In genomic region chr1:145893306-145894055, GRCh38 we compare ENCODE assay signal across 10 cellular contexts. TPM values are rescaled to one million over a fixed set of nuclear protein-coding genes. Genes with fewer than 3 reads are reported as not detected.
A peak's percentile ranks its signal among the peaks of the same experiment; 100 is the strongest.
DNase-seq lines count a peak whose midpoint lies in the region; ATAC-seq and TF ChIP-seq lines count a peak whose summit lies in the region.
"Had no signal": no experiment of that assay in that cellular context is flagged by ENCODE, and none has a peak within 500 bp of the region (broad histone marks: within the 10 kb centered on the region; RNA-seq: fewer than 3 reads in every experiment).

No MANE protein-coding gene starts in this region.

- H3K36me3 ChIP-seq in IMR-90 (ENCODE audit: control insufficient read depth, insufficient read depth, low read length) (no peaks in the 10 kb centered on the region), skeletal muscle satellite cell (ENCODE audit: insufficient read depth, low read length) (peaks cover 46% of the 10 kb centered on the region)

- H3K4me3 ChIP-seq in IMR-90 (ENCODE audit: insufficient read depth, low read depth, low read length) (no peak overlapping the region), coronary artery (no peak overlapping the region), skeletal muscle satellite cell (ENCODE audit: low read length) (no peak overlapping the region)

- peak overlapping the region; percentile 76; the same call in 1 of the 3 replicates for H2BK15ac ChIP-seq in IMR-90 (ENCODE audit: low read depth, low read length)

- peak overlapping the region; percentile 85 to 92; a peak in 2 of 4 replicates for H4K8ac ChIP-seq in IMR-90 (ENCODE audit: low read depth in 2 of 2, low read length in 2 of 2)

- CTCF ChIA-PET in IMR-90 (lab: Yijun Ruan, JAX) = interaction anchor here (1.2 to 2.5 kb wide), 6 partner anchors 15 to 124 kb away, joined by 3 to 24 read pairs (median 8); partner anchors contain the start of genes ITGA10 and NUDT17

- H4K91ac ChIP-seq in IMR-90 (ENCODE audit: insufficient read depth, low read depth, low read length) = peak overlapping the region; percentile 92

- no peak for TF ChIP-seq POLR2A in IMR-90 (IDR thresholded peaks at IDR 0.05; ENCODE audit: low read depth, low read length)

- no peaks in the 10 kb centered on the region for H3K27me3 ChIP-seq in IMR-90 (ENCODE audit: control insufficient read depth, insufficient read depth, low read length)
- H3K27me3 ChIP-seq in skeletal muscle satellite cell (ENCODE audit: control insufficient read depth, insufficient read depth, low read length) = no peaks in the 10 kb centered on the region

- no peak for TF ChIP-seq CTCF in IMR-90 (conservative IDR thresholded peaks at IDR 0.05; ENCODE audit: low read depth, low read length)
- no peak for TF ChIP-seq CTCF in coronary artery (IDR thresholded peaks at IDR 0.05)

- no TSS peak for BruUV-seq in IMR-90 (replicated peaks; lab: Mats Ljungman, UMichigan)

- no peak overlapping the region for H3K18ac ChIP-seq in IMR-90 (ENCODE audit: low read depth, low read length)

- H2BK5ac ChIP-seq in IMR-90 (ENCODE audit: low read depth, low read length, poor library complexity, severe bottlenecking) = peak overlapping the region; percentile 88

- intact Hi-C loops in IMR-90 (cut with micrococcal nuclease) = loop anchor here (2.0 to 10.0 kb wide), 2 partner anchors 25 to 61 kb away; partner anchors contain the start of genes LIX1L and PEX11B

- peak overlapping the region; percentile 19 for H2AFZ ChIP-seq in IMR-90 (replicated peaks; ENCODE audit: low read length, poor library complexity)

- H2BK120ac ChIP-seq in IMR-90 (ENCODE audit: low read depth, low read length) = peak overlapping the region; percentile 95

- H3K9me3 ChIP-seq in IMR-90 (ENCODE audit: control insufficient read depth, insufficient read depth, low read length) (no peaks in the 10 kb centered on the region), skeletal muscle satellite cell (replicated peaks; ENCODE audit: low read length) (no peaks in the 10 kb centered on the region)

- H3K4ac ChIP-seq in IMR-90 (ENCODE audit: low read depth, low read length) = peak overlapping the region; percentile 96

- H3K9ac ChIP-seq in IMR-90 (ENCODE audit: low read depth, low read length) (no peak overlapping the region), skeletal muscle satellite cell (ENCODE audit: low read depth, low read length) (peak overlapping the region; percentile 77)

- ATAC-seq in IMR-90 (ENCODE audit: low read depth) = no peak
- no peak for ATAC-seq in stimulated activated effector memory CD8-positive, alpha-beta T cell treated with anti-CD3 and anti-CD28 coated beads, Interleukin-12 subunit alpha, Interleukin-12 subunit beta, amount 100 ng/mL, for 72 hours

- no peak for DNase-seq in IMR-90
- no peak for DNase-seq in coronary artery (ENCODE audit: low spot score)
- DNase-seq in RKO (ENCODE audit: low spot score) = no peak
- no peak for DNase-seq in stimulated activated effector memory CD8-positive, alpha-beta T cell treated with anti-CD3 and anti-CD28 coated beads, Interleukin-12 subunit alpha, Interleukin-12 subunit beta, amount 100 ng/mL, for 72 hours (ENCODE audit: low spot score in 2 of 2)
- no peak for DNase-seq in NOMO-1 (lab: John Stamatoyannopoulos, UW; ENCODE audit: unreplicated experiment in 2 of 2)
- DNase-seq: cortex of kidney, NCI-H2171 treated with DMSO at 0.1 percent for 48 hours had no signal

- POLR2A ChIA-PET in IMR-90 (lab: Charles Lee; ENCODE audit: unreplicated experiment) = interaction anchor here (0.5 kb wide), 1 partner anchor 88 kb away, joined by 3 read pairs; no protein-coding TSS in a partner anchor

- dilution Hi-C loops in IMR-90 (cut with HindIII; ENCODE audit: low sequenced_read_pairs, unreplicated experiment) = no loop called here

- 92% methylated on average over 5 of the region's 7 CpGs; no CpG with 5 or more reads in 1 of the 2 experiments for WGBS in IMR-90 (ENCODE audit: extremely low coverage in 2 of 2, insufficient read length in 1 of 2), 2 experiments

- H3K27ac Mint-ChIP-seq in stimulated activated effector memory CD8-positive, alpha-beta T cell treated with anti-CD3 and anti-CD28 coated beads, Interleukin-12 subunit alpha, Interleukin-12 subunit beta, amount 100 ng/mL, for 72 hours = no peak overlapping the region
- H3K27ac Mint-ChIP-seq: activated naive CD4-positive, alpha-beta T cell treated with anti-CD3 and anti-CD28 coated beads, Interleukin-2, amount 50 U/mL, for 24 hours; B cell had no signal

- no peak overlapping the region for H3K23ac ChIP-seq in IMR-90 (ENCODE audit: low read depth, low read length)

- no peaks in the 10 kb centered on the region for H3K36me3 Mint-ChIP-seq in stimulated activated effector memory CD8-positive, alpha-beta T cell treated with anti-CD3 and anti-CD28 coated beads, Interleukin-12 subunit alpha, Interleukin-12 subunit beta, amount 100 ng/mL, for 72 hours

- in situ Hi-C loops in IMR-90 (cut with MboI; ENCODE audit: low sequenced_read_pairs) = no loop called here

- H2AK5ac ChIP-seq in IMR-90 (ENCODE audit: low read depth, low read length) = peak overlapping the region; percentile 71

- H2AK9ac ChIP-seq in IMR-90 (replicated peaks; ENCODE audit: low read depth, low read length, poor library complexity) = peak overlapping the region; percentile 90

- H3K4me1 ChIP-seq in IMR-90 (ENCODE audit: control insufficient read depth, insufficient read depth, low read length) (peaks cover 12% of the 10 kb centered on the region), skeletal muscle satellite cell (ENCODE audit: control insufficient read depth, insufficient read depth, low read length) (peaks cover 33% of the 10 kb centered on the region)

- TF ChIP-seq RAD21 in IMR-90 (IDR thresholded peaks at IDR 0.05; ENCODE audit: low read length) = no peak

- H3K79me1 ChIP-seq in IMR-90 (ENCODE audit: low read depth in 1 of 2, low read length in 2 of 2) = peaks cover 0 to 4% of the 10 kb centered on the region in 2 experiments; a peak in 1 of 4 replicates

- peak overlapping the region; percentile 93 for H3K14ac ChIP-seq in IMR-90 (replicated peaks; ENCODE audit: low read depth, low read length)

- H3K4me2 ChIP-seq in IMR-90 (ENCODE audit: low read depth, low read length) (no peak overlapping the region), skeletal muscle satellite cell (ENCODE audit: low read length) (no peak overlapping the region)

- no peak overlapping the region for H3K4me3 Mint-ChIP-seq in stimulated activated effector memory CD8-positive, alpha-beta T cell treated with anti-CD3 and anti-CD28 coated beads, Interleukin-12 subunit alpha, Interleukin-12 subunit beta, amount 100 ng/mL, for 72 hours
- H3K4me3 Mint-ChIP-seq: activated naive CD4-positive, alpha-beta T cell treated with anti-CD3 and anti-CD28 coated beads, Interleukin-2, amount 50 U/mL, for 24 hours; B cell had no signal

- H2BK20ac ChIP-seq in IMR-90 (ENCODE audit: low read depth, low read length) = peak overlapping the region; percentile 89

- H3K9me3 Mint-ChIP-seq in stimulated activated effector memory CD8-positive, alpha-beta T cell treated with anti-CD3 and anti-CD28 coated beads, Interleukin-12 subunit alpha, Interleukin-12 subunit beta, amount 100 ng/mL, for 72 hours = no peaks in the 10 kb centered on the region
- H3K9me3 Mint-ChIP-seq: activated naive CD4-positive, alpha-beta T cell treated with anti-CD3 and anti-CD28 coated beads, Interleukin-2, amount 50 U/mL, for 24 hours had no signal

- no peak overlapping the region; the same call in 1 of the 2 replicates for H3K56ac ChIP-seq in IMR-90 (ENCODE audit: extremely low read depth, insufficient read depth, low read length)

- peaks cover 15% of the 10 kb centered on the region for H3K9me1 ChIP-seq in IMR-90 (ENCODE audit: insufficient read depth, low read length)

- no peaks in the 10 kb centered on the region for H4K20me1 ChIP-seq in IMR-90 (ENCODE audit: insufficient read depth, low read length)

- H3K27ac ChIP-seq in IMR-90 (ENCODE audit: insufficient read depth, low read length) (no peak overlapping the region), coronary artery (peak overlapping the region; percentile 91 to 95)

- peak overlapping the region; percentile 31; the same call in 1 of the 2 replicates for H4K5ac ChIP-seq in IMR-90 (ENCODE audit: low read depth, low read length)

- no peaks in the 10 kb centered on the region for H3K4me1 Mint-ChIP-seq in stimulated activated effector memory CD8-positive, alpha-beta T cell treated with anti-CD3 and anti-CD28 coated beads, Interleukin-12 subunit alpha, Interleukin-12 subunit beta, amount 100 ng/mL, for 72 hours
- H3K4me1 Mint-ChIP-seq: activated naive CD4-positive, alpha-beta T cell treated with anti-CD3 and anti-CD28 coated beads, Interleukin-2, amount 50 U/mL, for 24 hours; B cell had no signal

TF ChIP-seq in IMR-90, 13 proteins besides CTCF, POLR2A, EP300 and RAD21 (continues in another document):
- no peak for TF ChIP-seq MAFK (IDR thresholded peaks at IDR 0.05; ENCODE audit: low read depth, low read length)
- TF ChIP-seq FOS (IDR thresholded peaks at IDR 0.05; ENCODE audit: low read depth, low read length) = no peak
- TF ChIP-seq NFE2L2 (IDR thresholded peaks at IDR 0.05; ENCODE audit: low read depth, low read length) = no peak

RNA-seq across cellular contexts. Expression of gene ANKRD35, which starts 7.8 kb away (rescaled TPM):
- total RNA-seq in IMR-90 (2012; rRNA removed) = 0.90 and 1.1 TPM in 2 replicates
- 2.4 TPM in 2 replicates for polyA plus RNA-seq in IMR-90 (2012; rRNA removed)
- polyA plus RNA-seq in IMR-90 (2012; cell fraction: cytosol; rRNA removed) = 2.4 and 2.5 TPM in 2 replicates
- polyA plus RNA-seq in IMR-90 (2012; cell fraction: nucleus; rRNA removed; ENCODE audit: low replicate concordance) = 0.97 and 1.2 TPM in 2 replicates
- 3.0 and 3.1 TPM in 2 replicates for total RNA-seq in skeletal muscle satellite cell (2012; rRNA removed)
- total RNA-seq: B cell had no signal

RNA-seq across cellular contexts. Expression of gene ITGA10, which starts 16.4 kb away (rescaled TPM):
- 0.83 and 0.90 TPM in 2 replicates for total RNA-seq in IMR-90 (2012; rRNA removed)
- polyA plus RNA-seq in IMR-90 (2012; rRNA removed) = 1.3 TPM in 2 replicates
- 0.40 and 0.43 TPM in 2 replicates for polyA plus RNA-seq in IMR-90 (2012; cell fraction: cytosol; rRNA removed)
- 5.5 and 8.1 TPM in 2 replicates for polyA plus RNA-seq in IMR-90 (2012; cell fraction: nucleus; rRNA removed; ENCODE audit: low replicate concordance)
- total RNA-seq in skeletal muscle satellite cell (2012; rRNA removed) = 35.2 and 40.8 TPM in 2 replicates

RNA-seq across cellular contexts. Expression of gene PEX11B, which starts 25.0 kb away (rescaled TPM):
- total RNA-seq in IMR-90 (2012; rRNA removed) = 15.4 and 19.7 TPM in 2 replicates
- 22.5 and 24.3 TPM in 2 replicates for polyA plus RNA-seq in IMR-90 (2012; rRNA removed)
- 16.2 and 17.8 TPM in 2 replicates for polyA plus RNA-seq in IMR-90 (2012; cell fraction: cytosol; rRNA removed)
- 11.0 and 16.5 TPM in 2 replicates for polyA plus RNA-seq in IMR-90 (2012; cell fraction: nucleus; rRNA removed; ENCODE audit: low replicate concordance)
- 18.8 and 24.0 TPM in 2 replicates for total RNA-seq in skeletal muscle satellite cell (2012; rRNA removed)

RNA-seq across cellular contexts. Expression of gene RBM8A, which starts 33.8 kb away (rescaled TPM):
- 94.1 and 228 TPM in 2 replicates for total RNA-seq in IMR-90 (2012; rRNA removed)
- 203 and 251 TPM in 2 replicates for polyA plus RNA-seq in IMR-90 (2012; rRNA removed)
- 38.0 and 140 TPM in 2 replicates for polyA plus RNA-seq in IMR-90 (2012; cell fraction: cytosol; rRNA removed)
- 17.4 and 98.8 TPM in 2 replicates for polyA plus RNA-seq in IMR-90 (2012; cell fraction: nucleus; rRNA removed; ENCODE audit: low replicate concordance)
- total RNA-seq in skeletal muscle satellite cell (2012; rRNA removed) = 125 and 170 TPM in 2 replicates

RNA-seq across cellular contexts. Expression of gene PIAS3, which starts 34.6 kb away (rescaled TPM):
- 10.8 and 11.1 TPM in 2 replicates for total RNA-seq in IMR-90 (2012; rRNA removed)
- 52.9 and 53.7 TPM in 2 replicates for polyA plus RNA-seq in IMR-90 (2012; rRNA removed)
- 29.7 and 45.1 TPM in 2 replicates for polyA plus RNA-seq in IMR-90 (2012; cell fraction: cytosol; rRNA removed)
- polyA plus RNA-seq in IMR-90 (2012; cell fraction: nucleus; rRNA removed; ENCODE audit: low replicate concordance) = 173 and 179 TPM in 2 replicates
- 16.5 and 25.3 TPM in 2 replicates for total RNA-seq in skeletal muscle satellite cell (2012; rRNA removed)
